ENCODE assay signal across 9 cellular contexts in the genomic region with DNA sequence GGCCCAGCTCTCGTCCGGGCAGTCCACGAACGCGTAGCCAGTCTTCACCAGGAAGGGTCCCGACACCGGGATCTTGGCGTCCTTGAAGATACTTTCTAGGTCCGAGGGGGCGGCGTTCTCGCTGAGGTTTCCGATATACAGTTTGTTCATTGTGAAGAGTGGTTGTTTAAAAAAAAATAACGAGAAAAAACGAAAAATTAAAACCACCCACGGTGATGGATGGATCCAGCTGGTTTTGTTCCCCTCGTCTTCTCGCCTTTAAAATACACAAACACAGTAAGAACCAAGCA. TPM values are rescaled to one million over a fixed set of nuclear protein-coding genes. Genes with fewer than 3 reads are reported as not detected.
DNase-seq lines count a peak whose midpoint lies in the region; ATAC-seq and TF ChIP-seq lines count a peak whose summit lies in the region.
"Had no signal": no experiment of that assay in that cellular context is flagged by ENCODE, and none has a peak within 500 bp of the region (broad histone marks: within the 10 kb centered on the region; RNA-seq: fewer than 3 reads in every experiment).

No MANE protein-coding gene starts in this region.

- peak overlapping the region; percentile 85 for H3K27ac ChIP-seq in neural cell (ENCODE audit: low read length)
- H3K27ac ChIP-seq: parathyroid adenoma had no signal

- H3K4me3 ChIP-seq in Caco-2 (ENCODE audit: low read depth, low read length) (peak overlapping the region; percentile 84), neural cell (ENCODE audit: low read length) (peak overlapping the region; percentile 84)

- DNase-seq in Caco-2 (no peak), M059J (ENCODE audit: low read depth) (peak; percentile 43), retina (no peak), SHP77 (lab: John Stamatoyannopoulos, UW) (no peak), inferior parietal cortex (ENCODE audit: extremely low spot score) (no peak)
- no peak for DNase-seq in central memory CD8-positive, alpha-beta T cell (ENCODE audit: low spot score in 2 of 2)

- TF ChIP-seq CTCF in Caco-2 (IDR thresholded peaks at IDR 0.05; ENCODE audit: insufficient read depth in 1 of 2, low read depth in 1 of 2, low read length in 1 of 2, severe bottlenecking in 1 of 2, unreplicated experiment in 1 of 2) (no peak), neural cell (IDR thresholded peaks at IDR 0.05; ENCODE audit: poor library complexity, severe bottlenecking) (no peak)

- H3K9me3 ChIP-seq in Caco-2 = no peaks in the 10 kb centered on the region
- H3K9me3 ChIP-seq in neural cell (ENCODE audit: low read length) = no peaks in the 10 kb centered on the region

- peaks cover 77% of the 10 kb centered on the region for H3K79me2 ChIP-seq in neural cell (replicated peaks; ENCODE audit: insufficient read depth, low read length)
- H3K79me2 ChIP-seq: parathyroid adenoma had no signal

- BruUV-seq in Caco-2 (replicated peaks; lab: Mats Ljungman, UMichigan) = TSS peak; percentile 50

- peaks cover 9% of the 10 kb centered on the region for H3K4me1 Mint-ChIP-seq in Caco-2 (ENCODE audit: low read depth, unreplicated experiment)
- H3K4me1 Mint-ChIP-seq in central memory CD8-positive, alpha-beta T cell = peaks cover 19% of the 10 kb centered on the region

- POLR2A ChIA-PET in Caco-2 (lab: Charles Lee) = interaction anchor here (0.8 to 1.0 kb wide), 2 partner anchors 8 to 17 kb away, joined by 3 read pairs; no protein-coding TSS in a partner anchor

- H3K4me2 ChIP-seq in neural cell (ENCODE audit: low read length) = peak overlapping the region; percentile 71

- CTCF ChIA-PET in Caco-2 (lab: Charles Lee) = interaction anchor here (1.8 kb wide), 1 partner anchor 75 kb away, joined by 5 read pairs; no protein-coding TSS in a partner anchor

- H3K36me3 Mint-ChIP-seq in Caco-2 (ENCODE audit: insufficient read depth, unreplicated experiment) = peaks cover 74% of the 10 kb centered on the region
- peaks cover 28% of the 10 kb centered on the region for H3K36me3 Mint-ChIP-seq in central memory CD8-positive, alpha-beta T cell (ENCODE audit: insufficient read depth)

- ATAC-seq in central memory CD8-positive, alpha-beta T cell (replicated peaks; ENCODE audit: extremely low read depth, poor library complexity, severe bottlenecking) = no peak
- no peak for ATAC-seq in GM19452 (IDR thresholded peaks at IDR 0.05; ENCODE audit: unreplicated experiment)

- peak overlapping the region; percentile 93 for H3K27ac Mint-ChIP-seq in Caco-2 (ENCODE audit: unreplicated experiment)
- peak overlapping the region; percentile 69 for H3K27ac Mint-ChIP-seq in central memory CD8-positive, alpha-beta T cell (ENCODE audit: low read depth)

- peak overlapping the region; percentile 58 for H2AFZ ChIP-seq in neural cell (ENCODE audit: low read depth, low read length)
- H2AFZ ChIP-seq: parathyroid adenoma had no signal

- peaks cover 30% of the 10 kb centered on the region for H3K4me1 ChIP-seq in Caco-2
- H3K4me1 ChIP-seq: parathyroid adenoma had no signal

- H3K9me2 ChIP-seq in neural cell (ENCODE audit: insufficient read depth, low read length) = no peaks in the 10 kb centered on the region

- H3K9me3 Mint-ChIP-seq in Caco-2 (ENCODE audit: unreplicated experiment) = no peaks in the 10 kb centered on the region
- no peaks in the 10 kb centered on the region for H3K9me3 Mint-ChIP-seq in central memory CD8-positive, alpha-beta T cell

- peaks cover 17% of the 10 kb centered on the region for H3F3A ChIP-seq in neural cell (ENCODE audit: insufficient read depth, low read length, poor library complexity, severe bottlenecking)

- H3K36me3 ChIP-seq in Caco-2 (ENCODE audit: control insufficient read depth, insufficient read depth, low read length) (no peaks in the 10 kb centered on the region), neural cell (ENCODE audit: insufficient read depth, low read length) (no peaks in the 10 kb centered on the region)

- H3K27me3 Mint-ChIP-seq in Caco-2 (ENCODE audit: insufficient read depth, unreplicated experiment) = no peaks in the 10 kb centered on the region
- H3K27me3 Mint-ChIP-seq in central memory CD8-positive, alpha-beta T cell = peaks cover 84% of the 10 kb centered on the region

- no peak for TF ChIP-seq EP300 in neural cell (conservative IDR thresholded peaks at IDR 0.05; ENCODE audit: poor library complexity, severe bottlenecking)

- H3K27me3 ChIP-seq in Caco-2 (replicated peaks; ENCODE audit: control insufficient read depth, insufficient read depth, low read length) (no peaks in the 10 kb centered on the region), neural cell (ENCODE audit: insufficient read depth, low read depth, low read length) (no peaks in the 10 kb centered on the region)

- peaks cover 4% of the 10 kb centered on the region for H4K20me1 ChIP-seq in neural cell (ENCODE audit: insufficient read depth)

- peak overlapping the region; percentile 84 for H3K9ac ChIP-seq in neural cell (ENCODE audit: low read length)
- H3K9ac ChIP-seq: parathyroid adenoma had no signal

- no peak for TF ChIP-seq RAD21 in neural cell (conservative IDR thresholded peaks at IDR 0.05)

- H3K4me3 Mint-ChIP-seq in Caco-2 (ENCODE audit: unreplicated experiment) = peak overlapping the region; percentile 81
- H3K4me3 Mint-ChIP-seq in central memory CD8-positive, alpha-beta T cell = peak overlapping the region; percentile 74

- intact Hi-C loops in Caco-2 (cut with micrococcal nuclease; ENCODE audit: unreplicated experiment) = loop anchor here (1.0 kb wide), 3 partner anchors 40 to 91 kb away; no protein-coding TSS in a partner anchor

TF ChIP-seq in neural cell, 6 proteins besides CTCF, POLR2A, EP300 and RAD21:
- TF ChIP-seq TAF1 (IDR thresholded peaks at IDR 0.05; ENCODE audit: low read depth) (no peak), MXI1 (conservative IDR thresholded peaks at IDR 0.05; ENCODE audit: poor library complexity, severe bottlenecking) (no peak), EZH2 (IDR thresholded peaks at IDR 0.05; ENCODE audit: borderline replicate concordance, insufficient read depth, low read length, poor library complexity, severe bottlenecking) (no peak), SMC3 (conservative IDR thresholded peaks at IDR 0.05; ENCODE audit: poor library complexity) (no peak), POLR2AphosphoS5 (IDR thresholded peaks at IDR 0.05) (no peak), REST (IDR thresholded peaks at IDR 0.05; ENCODE audit: borderline replicate concordance) (no peak)

RNA-seq across cellular contexts. Expression of gene IGF2BP3, which starts 0.4 kb away (rescaled TPM):
- total RNA-seq in Caco-2 (2022) = 124 and 127 TPM in 2 replicates
- total RNA-seq in M059J (2014; rRNA removed; shearing (Covaris generic)) = 50.6 and 76.9 TPM in 2 replicates
- polyA plus RNA-seq in neural cell = 26.3 and 29.6 TPM in 2 replicates
- polyA minus RNA-seq in neural cell = 64.5 and 82.2 TPM in 2 replicates
